15 cellular contexts compared by ENCODE assay signal in genomic region chr1:57327331-57327730, GRCh38.
"Had no signal": no experiment of that assay in that cellular context is flagged by ENCODE, and none has a peak within 500 bp of the region (broad histone marks: within the 10 kb centered on the region; RNA-seq: fewer than 3 reads in every experiment).

No MANE protein-coding gene starts in this region.

- H3K9ac ChIP-seq: parathyroid adenoma had no signal

- H3K36me3 ChIP-seq: sigmoid colon, stomach, thyroid gland had no signal

- H3K9me3 ChIP-seq: psoas muscle, sigmoid colon, thyroid gland had no signal

- H3K27me3 ChIP-seq: sigmoid colon, stomach, thyroid gland had no signal

- H3K4me1 ChIP-seq: parathyroid adenoma, psoas muscle, thyroid gland had no signal

- H3K27ac ChIP-seq: parathyroid adenoma, psoas muscle, sigmoid colon, stomach, thyroid gland had no signal

- H3K4me3 ChIP-seq: dorsolateral prefrontal cortex, lung, psoas muscle, sigmoid colon, stomach, thyroid gland had no signal

- DNase-seq: effector CD4-positive, alpha-beta T cell; natural killer cell; psoas muscle; right cardiac atrium; sigmoid colon; stimulated activated CD4-positive, alpha-beta T cell treated with anti-CD3 and anti-CD28 coated beads, Interleukin-2, amount 100 ng/mL, for 24 hours; stimulated activated CD4-positive, alpha-beta T cell treated with anti-CD3 and anti-CD28 coated beads, Interleukin-4, amount 100 ng/mL, for 24 hours; stimulated activated naive CD4-positive, alpha-beta T cell treated with Interleukin-2 at 50 U/mL for 16 hours; stomach; thyroid gland; trophoblast cell had no signal

- H2AFZ ChIP-seq: parathyroid adenoma had no signal

- ATAC-seq: natural killer cell; psoas muscle; right cardiac atrium; stimulated activated effector memory CD8-positive, alpha-beta T cell treated with anti-CD3 and anti-CD28 coated beads, Interleukin-12 subunit alpha, Interleukin-12 subunit beta, amount 100 ng/mL, for 72 hours had no signal
